Comparison of ENCODE assay signal across 1 cellular context in genomic region chr15:62781081-62781497, GRCh38.
TF ChIP-seq lines count a peak whose summit lies in the region.

No MANE protein-coding gene starts in this region.

TF ChIP-seq in GM23338, 12 proteins besides CTCF, POLR2A, EP300 and RAD21:
- TF ChIP-seq ZNF114 (CRISPR knock-in tag; IDR thresholded peaks at IDR 0.05) = no peak
- TF ChIP-seq, protein P1, sequence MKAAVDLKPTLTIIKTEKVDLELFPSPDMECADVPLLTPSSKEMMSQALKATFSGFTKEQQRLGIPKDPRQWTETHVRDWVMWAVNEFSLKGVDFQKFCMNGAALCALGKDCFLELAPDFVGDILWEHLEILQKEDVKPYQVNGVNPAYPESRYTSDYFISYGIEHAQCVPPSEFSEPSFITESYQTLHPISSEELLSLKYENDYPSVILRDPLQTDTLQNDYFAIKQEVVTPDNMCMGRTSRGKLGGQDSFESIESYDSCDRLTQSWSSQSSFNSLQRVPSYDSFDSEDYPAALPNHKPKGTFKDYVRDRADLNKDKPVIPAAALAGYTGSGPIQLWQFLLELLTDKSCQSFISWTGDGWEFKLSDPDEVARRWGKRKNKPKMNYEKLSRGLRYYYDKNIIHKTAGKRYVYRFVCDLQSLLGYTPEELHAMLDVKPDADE (IDR thresholded peaks at IDR 0.05) = no peak
- no peak for TF ChIP-seq POLR2AphosphoS5 (IDR thresholded peaks at IDR 0.05; ENCODE audit: low read depth)
